Comparison of ENCODE assay signal across 8 cellular contexts in genomic region chr6:12289655-12290489, GRCh38. TPM values are rescaled to one million over a fixed set of nuclear protein-coding genes. Genes with fewer than 3 reads are reported as not detected.
DNase-seq lines count a peak whose midpoint lies in the region; ATAC-seq, FAIRE-seq and TF ChIP-seq lines count a peak whose summit lies in the region.

Gene EDN1 (plus strand): TSS chr6:12290361. CDS start chr6:12290630, 269 bp downstream.

- no peak for FAIRE-seq in urothelium cell line (lab: Jason Lieb, UNC)

- H3K27me3 ChIP-seq in SJCRH30 (no peaks in the 10 kb centered on the region), parathyroid adenoma (ENCODE audit: control insufficient read depth, insufficient read depth, low read length) (no peaks in the 10 kb centered on the region)

- peaks cover 17% of the 10 kb centered on the region for H3K4me1 Mint-ChIP-seq in activated naive CD8-positive, alpha-beta T cell treated with anti-CD3 and anti-CD28 coated beads for 36 hours

- H3K4me3 ChIP-seq in SJCRH30 = peak within 1 kb of the TSS; percentile 46
- H3K4me3 ChIP-seq in parathyroid adenoma (ENCODE audit: low read depth, low read length) = peak within 1 kb of the TSS; percentile 62

- H3K27ac Mint-ChIP-seq in activated naive CD8-positive, alpha-beta T cell treated with anti-CD3 and anti-CD28 coated beads for 36 hours = no peak within 1 kb of the TSS

- intact Hi-C loops in cardiac septum (cut with DNase I) = loop anchor here (5.0 kb wide), 2 partner anchors 297 to 633 kb away; no protein-coding TSS in a partner anchor

- peak within 1 kb of the TSS; percentile 87 for H3K4me3 Mint-ChIP-seq in activated naive CD8-positive, alpha-beta T cell treated with anti-CD3 and anti-CD28 coated beads for 36 hours

- peak; percentile 85 for DNase-seq in DMS114 treated with DMSO at 0.1 percent for 48 hours (lab: John Stamatoyannopoulos, UW; ENCODE audit: unreplicated experiment)
- peak; percentile 89 for DNase-seq in HS-27A (ENCODE audit: low read depth)
- peak; percentile 43 to 52 for DNase-seq in SJCRH30
- peak; percentile 71 for DNase-seq in activated naive CD8-positive, alpha-beta T cell treated with anti-CD3 and anti-CD28 coated beads for 36 hours
- DNase-seq in cardiac septum (ENCODE audit: low spot score) = peak; percentile 90
- peak; percentile 81 for DNase-seq in urothelium cell line (ENCODE audit: low spot score)

- no peak within 1 kb of the TSS for H3K27ac ChIP-seq in SJCRH30
- H3K27ac ChIP-seq in parathyroid adenoma = no peak within 1 kb of the TSS

- no peak for TF ChIP-seq CTCF in parathyroid adenoma (IDR thresholded peaks at IDR 0.05)

- no peaks in the 10 kb centered on the region for H3K9me3 ChIP-seq in SJCRH30 (replicated peaks)
- no peaks in the 10 kb centered on the region for H3K9me3 ChIP-seq in parathyroid adenoma (ENCODE audit: control insufficient read depth, low read length)

- no peak within 1 kb of the TSS for H3K9ac ChIP-seq in parathyroid adenoma

- H2AFZ ChIP-seq in parathyroid adenoma = peak within 1 kb of the TSS; percentile 69

- H3K4me1 ChIP-seq in SJCRH30 = no peaks in the 10 kb centered on the region
- H3K4me1 ChIP-seq in parathyroid adenoma = no peaks in the 10 kb centered on the region

- H3K36me3 Mint-ChIP-seq in activated naive CD8-positive, alpha-beta T cell treated with anti-CD3 and anti-CD28 coated beads for 36 hours = no peaks in the 10 kb centered on the region

- H3K79me2 ChIP-seq in parathyroid adenoma = no peaks in the 10 kb centered on the region

- H3K4me2 ChIP-seq in parathyroid adenoma (ENCODE audit: low read length) = peak within 1 kb of the TSS; percentile 62

- peak; percentile 61 for ATAC-seq in GM19468 (IDR thresholded peaks at IDR 0.05; ENCODE audit: extremely low read depth, unreplicated experiment)

- peaks cover 43% of the 10 kb centered on the region for H3K27me3 Mint-ChIP-seq in activated naive CD8-positive, alpha-beta T cell treated with anti-CD3 and anti-CD28 coated beads for 36 hours

- no peaks in the 10 kb centered on the region for H3K36me3 ChIP-seq in SJCRH30
- H3K36me3 ChIP-seq in parathyroid adenoma (ENCODE audit: control insufficient read depth, insufficient read depth, low read length) = no peaks in the 10 kb centered on the region

- no peaks in the 10 kb centered on the region for H3K9me3 Mint-ChIP-seq in activated naive CD8-positive, alpha-beta T cell treated with anti-CD3 and anti-CD28 coated beads for 36 hours

RNA-seq across cellular contexts. Expression of gene EDN1, which starts in this region (rescaled TPM):
- total RNA-seq in SJCRH30 (2014; rRNA removed; shearing (Covaris generic)) = 0.08 and 0.10 TPM in 2 replicates
- not detected for total RNA-seq in activated naive CD8-positive, alpha-beta T cell treated with anti-CD3 and anti-CD28 coated beads for 36 hours
- 5.9 TPM for total RNA-seq in cardiac septum

Comparison
In these comparisons a context has a peak if more than half of its experiments do, and no peak if none do; other contexts are left out.
1. Peak in DNase-seq and H3K4me3 ChIP-seq in SJCRH30; RNA of the gene not detected or under 1 TPM.
2. Peak in DNase-seq in activated naive CD8-positive, alpha-beta T cell treated with anti-CD3 and anti-CD28 coated beads for 36 hours; RNA of the gene not detected or under 1 TPM.